In the genomic region with DNA sequence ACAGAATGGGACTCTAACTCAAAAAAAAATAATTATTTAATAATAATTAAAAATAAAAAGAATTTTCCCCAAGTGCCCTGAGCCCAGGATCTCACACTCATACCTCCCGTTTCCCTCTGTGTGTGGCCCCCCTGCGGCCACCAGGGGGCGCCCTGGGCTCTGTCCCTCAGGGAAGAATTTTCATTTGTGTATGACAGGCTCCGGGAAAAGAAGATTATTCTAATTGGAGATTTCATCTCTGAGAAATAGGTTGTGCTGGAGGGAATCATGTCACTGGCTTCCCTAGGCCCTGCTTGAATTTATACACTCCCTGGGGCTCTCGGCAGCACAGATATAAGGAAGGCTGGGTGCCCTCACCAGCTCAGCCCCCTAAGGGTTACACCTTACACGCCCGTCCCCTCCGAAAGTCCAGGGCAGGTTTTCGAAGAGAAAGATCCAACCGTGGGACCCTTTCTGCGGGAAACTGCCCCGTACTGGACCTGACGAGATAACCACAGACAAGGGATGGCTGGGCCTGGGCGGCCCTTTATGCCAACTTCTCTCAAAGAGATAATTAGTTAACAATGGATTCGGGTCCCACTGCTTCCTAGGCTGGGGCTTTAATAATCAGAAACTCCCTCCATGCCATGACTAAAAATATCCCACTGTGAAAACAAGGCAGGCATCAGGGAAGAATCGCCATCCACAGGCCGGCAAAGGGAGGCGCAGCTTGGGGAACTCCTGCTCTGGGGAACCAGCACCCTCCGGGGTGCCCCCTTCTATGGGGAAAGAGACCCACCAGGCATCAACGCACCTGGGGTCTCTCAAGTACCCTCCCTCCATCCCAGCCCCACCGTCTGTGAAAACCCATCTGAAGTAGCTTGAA, we compare ENCODE assay signal across 8 cellular contexts.
A peak's percentile ranks its signal among the peaks of the same experiment; 100 is the strongest.
DNase-seq lines count a peak whose midpoint lies in the region; ATAC-seq and TF ChIP-seq lines count a peak whose summit lies in the region.

No MANE protein-coding gene starts in this region.

- peak; percentile 98 for TF ChIP-seq CTCF in GM06990 (IDR thresholded peaks at IDR 0.05; ENCODE audit: insufficient read depth, low read length, poor library complexity, severe bottlenecking)
- TF ChIP-seq CTCF in heart left ventricle (IDR thresholded peaks at IDR 0.05), result peak in 11 of 12 donors; percentile 97 to 99 (median 99)

- POLR2A ChIA-PET in T-cell (lab: Charles Lee), result no interaction called here

- H3K27ac Mint-ChIP-seq in T-cell, result peak overlapping the region in 1 of 2 donors; percentile 22

- H3K9me3 ChIP-seq in heart left ventricle, result no peaks in the 10 kb centered on the region

- peaks cover 3% of the 10 kb centered on the region for H3K36me3 Mint-ChIP-seq in T-cell

- H3K36me3 ChIP-seq in GM06990 (ENCODE audit: control insufficient read depth, insufficient read depth, low read length), result peaks cover 11% of the 10 kb centered on the region
- H3K36me3 ChIP-seq in heart left ventricle, result peaks cover 0 to 12% (median 3%) of the 10 kb centered on the region in 9 donors

- H3K4me3 ChIP-seq in GM06990 (replicated peaks; ENCODE audit: low read depth, low read length) (no peak overlapping the region), heart left ventricle (peak overlapping the region in 9 of 12 donors; percentile 25 to 52 (median 38))

- peaks cover 0 to 21% (median 9%) of the 10 kb centered on the region in 12 donors for H3K4me1 ChIP-seq in heart left ventricle

- H3K27ac ChIP-seq in heart left ventricle, result peak overlapping the region; percentile 20 to 87 (median 72)

- H3K4me1 Mint-ChIP-seq in T-cell, result peaks cover 9 to 23% (median 23%) of the 10 kb centered on the region in 3 donors

- TF ChIP-seq POLR2A in heart left ventricle (IDR thresholded peaks at IDR 0.05), result no peak

- no peaks in the 10 kb centered on the region for H3K27me3 Mint-ChIP-seq in T-cell

- H3K27me3 ChIP-seq in GM06990 (replicated peaks; ENCODE audit: control insufficient read depth, insufficient read depth, low read length), result no peaks in the 10 kb centered on the region
- H3K27me3 ChIP-seq in heart left ventricle, result no peaks in the 10 kb centered on the region

- intact Hi-C loops in heart left ventricle (cut with DNase I), result loop anchor here (1.0 to 10.0 kb wide), 8 partner anchors 37 to 183 kb away; a partner anchor contains a TSS

- H3K4me3 Mint-ChIP-seq in T-cell, result no peak overlapping the region

- H3K9me3 Mint-ChIP-seq in T-cell, result no peaks in the 10 kb centered on the region

- peak; percentile 67 for DNase-seq in GM06990 (ENCODE audit: extremely low read depth, insufficient read length)
- peak; percentile 77 for DNase-seq in NAMALWA (ENCODE audit: low spot score)
- DNase-seq in T-cell, result peak; percentile 32 to 80 (median 66)
- DNase-seq in activated naive CD8-positive, alpha-beta T cell treated with anti-CD3 and anti-CD28 coated beads, Interleukin-2, amount 50 U/mL, for 16 hours (ENCODE audit: low read depth, low spot score), result peak; percentile 47
- peak; percentile 70 to 87 (median 79) for DNase-seq in heart left ventricle
- peak; percentile 22 for DNase-seq in pulmonary artery endothelial cell (ENCODE audit: low read depth, low spot score)
- peak; percentile 78 for DNase-seq in ureter (ENCODE audit: low spot score)

- CTCF ChIA-PET in T-cell (lab: Charles Lee), result interaction anchor here (0.6 to 1.1 kb wide), 4 partner anchors 52 to 182 kb away, joined by 3 to 4 read pairs (median 3); no protein-coding TSS in a partner anchor

- ATAC-seq in T-cell (replicated peaks in 1 of 4) (peak; percentile 81 to 88 (median 82)), heart left ventricle (peak; percentile 81 to 90 (median 84)), GM21515 (IDR thresholded peaks at IDR 0.05; ENCODE audit: unreplicated experiment) (no peak)

- WGBS in heart left ventricle, 4 donors, result 22 to 26% (median 24%) methylated on average over 19 to 21 of the region's 21 CpGs

Comparison
In these comparisons a context has a peak if more than half of its experiments do, and no peak if none do; other contexts are left out.
1. DNase-seq: peak in every context shown above with its lines; median percentile 79 in heart left ventricle; 78 in ureter; 77 in NAMALWA; 67 in GM06990; 66 in T-cell; 47 in activated naive CD8-positive, alpha-beta T cell treated with anti-CD3 and anti-CD28 coated beads, Interleukin-2, amount 50 U/mL, for 16 hours; 22 in pulmonary artery endothelial cell.